In genomic region chr1:151402764-151403163, GRCh38 we compare ENCODE assay signal across 1 cellular context.
TF ChIP-seq lines count a peak whose summit lies in the region.

No MANE protein-coding gene starts in this region.

TF ChIP-seq in K562, 482 proteins besides CTCF, POLR2A, EP300 and RAD21:
- no peak for TF ChIP-seq TGIF2 (CRISPR knock-in tag; IDR thresholded peaks at IDR 0.05)
- 0 out of 2 replicates have a peak, but pooled peaks have one; percentile 56 for TF ChIP-seq POLR2AphosphoS2 (IDR thresholded peaks at IDR 0.05; ENCODE audit: low read length)
- TF ChIP-seq LARP7 (IDR thresholded peaks at IDR 0.05) = no peak
- TF ChIP-seq NR2C1 (IDR thresholded peaks at IDR 0.05) = no peak
- no peak for TF ChIP-seq NR2C1 (tag; IDR thresholded peaks at IDR 0.05)
- peak; percentile 73; the same call in 1 of the 2 replicates for TF ChIP-seq POLR2AphosphoS5 (IDR thresholded peaks at IDR 0.05; ENCODE audit: control insufficient read depth, insufficient read depth, low read depth, low read length)
- TF ChIP-seq BCLAF1 (IDR thresholded peaks at IDR 0.05; ENCODE audit: borderline replicate concordance in 1 of 2, control insufficient read depth in 1 of 2, low read depth in 2 of 2, low read length in 1 of 2) = no peak
- no peak for TF ChIP-seq BRD9 (IDR thresholded peaks at IDR 0.05; ENCODE audit: low read depth, partially characterized antibody)
- TF ChIP-seq PTTG1 (tag; IDR thresholded peaks at IDR 0.05; ENCODE audit: low read depth) = no peak
- TF ChIP-seq KDM5B (IDR thresholded peaks at IDR 0.05; ENCODE audit: insufficient replicate concordance, low read depth, low read length) = peak; percentile 27
